ENCODE assay signal across 26 cellular contexts in genomic region chr4:13942936-13943335, GRCh38.
"Had no signal": no experiment of that assay in that cellular context is flagged by ENCODE, and none has a peak within 500 bp of the region (broad histone marks: within the 10 kb centered on the region; RNA-seq: fewer than 3 reads in every experiment).

No MANE protein-coding gene starts in this region.

- H3K9me3 ChIP-seq: ovary, prostate gland, right lobe of liver, sigmoid colon, suprapubic skin, thoracic aorta, thyroid gland, tibial nerve, upper lobe of left lung, vagina had no signal

- H3K4me1 ChIP-seq: neural progenitor cell, prostate gland, right lobe of liver, sigmoid colon, suprapubic skin, thyroid gland, tibial nerve, upper lobe of left lung, vagina had no signal

- H3K27ac ChIP-seq: neural progenitor cell, ovary, prostate gland, right lobe of liver, sigmoid colon, suprapubic skin, thoracic aorta, thyroid gland, tibial nerve, upper lobe of left lung, vagina had no signal

- H3K27me3 ChIP-seq: neural progenitor cell, ovary, right lobe of liver, sigmoid colon, suprapubic skin, thyroid gland, tibial nerve, upper lobe of left lung, vagina had no signal

- H3K4me2 ChIP-seq: neural progenitor cell had no signal

- H3K4me3 ChIP-seq: neural progenitor cell, ovary, prostate gland, right lobe of liver, sigmoid colon, suprapubic skin, thoracic aorta, thyroid gland, tibial nerve, upper lobe of left lung, vagina had no signal

- H3K9ac ChIP-seq: neural progenitor cell had no signal

- H3K36me3 ChIP-seq: neural progenitor cell, ovary, prostate gland, right lobe of liver, sigmoid colon, suprapubic skin, thoracic aorta, thyroid gland, tibial nerve, upper lobe of left lung, vagina had no signal

- DNase-seq: naive thymus-derived CD4-positive, alpha-beta T cell; natural killer cell; occipital lobe; ovary; right cardiac atrium; right lobe of liver; sigmoid colon; small intestine; stimulated activated CD4-positive, alpha-beta T cell treated with anti-CD3 and anti-CD28 coated beads, Interleukin-15, amount 100 ng/mL, for 24 hours; stimulated activated CD4-positive, alpha-beta T cell treated with anti-CD3 and anti-CD28 coated beads, Interleukin-2, amount 100 ng/mL, for 24 hours; stimulated activated CD4-positive, alpha-beta T cell treated with anti-CD3 and anti-CD28 coated beads, Interleukin-2, amount 100 ng/mL, for 48 hours; stimulated activated CD4-positive, alpha-beta T cell treated with anti-CD3 and anti-CD28 coated beads, Interleukin-4, amount 100 ng/mL, for 24 hours; stimulated activated CD8-positive, alpha-beta memory T cell treated with anti-CD3 and anti-CD28 coated beads, Interleukin-4, amount 100 ng/mL, for 48 hours; stimulated activated naive CD4-positive, alpha-beta T cell; stimulated activated naive CD8-positive, alpha-beta T cell treated with anti-CD3 and anti-CD28 coated beads, Interleukin-15, amount 100 ng/mL, for 72 hours; stimulated activated naive CD8-positive, alpha-beta T cell treated with anti-CD3 and anti-CD28 coated beads, Interleukin-15, Interleukin-2, amounts not matched to agents 100 U/mL and 50 U/mL, for 24 hours; substantia nigra; thyroid gland; trophoblast cell; upper lobe of left lung had no signal

- H2AFZ ChIP-seq: neural progenitor cell had no signal
